Comparison of ENCODE assay signal across 10 cellular contexts in genomic region chr18:9916814-9917213, GRCh38. TPM values are rescaled to one million over a fixed set of nuclear protein-coding genes. Genes with fewer than 3 reads are reported as not detected.
A peak's percentile ranks its signal among the peaks of the same experiment; 100 is the strongest.
DNase-seq lines count a peak whose midpoint lies in the region; ATAC-seq, FAIRE-seq and TF ChIP-seq lines count a peak whose summit lies in the region.
"Had no signal": no experiment of that assay in that cellular context is flagged by ENCODE, and none has a peak within 500 bp of the region (broad histone marks: within the 10 kb centered on the region; RNA-seq: fewer than 3 reads in every experiment).

No MANE protein-coding gene starts in this region.

- H3K9me3 ChIP-seq in breast epithelium (no peaks in the 10 kb centered on the region), adipocyte (ENCODE audit: control insufficient read depth, low read length) (no peaks in the 10 kb centered on the region), lower lobe of right lung (no peaks in the 10 kb centered on the region), upper lobe of left lung (no peaks in the 10 kb centered on the region)
- H3K9me3 ChIP-seq: prostate gland had no signal

- FAIRE-seq in GM12892 (lab: Jason Lieb, UNC): no peak

- peaks cover 2% of the 10 kb centered on the region for H3K36me3 Mint-ChIP-seq in MCF 10A (ENCODE audit: insufficient read depth, unreplicated experiment)

- H3K27ac Mint-ChIP-seq in MCF 10A (ENCODE audit: low read depth, unreplicated experiment): peak overlapping the region; percentile 96

- no peak for ATAC-seq in lower lobe of right lung
- ATAC-seq in upper lobe of left lung (ENCODE audit: low FRiP score in 2 of 2): no peak

- no peaks in the 10 kb centered on the region for H3K9me3 Mint-ChIP-seq in MCF 10A (ENCODE audit: unreplicated experiment)

- intact Hi-C loops in MCF 10A (cut with micrococcal nuclease) (loop anchor here (5.0 to 10.0 kb wide), 4 partner anchors 40 to 302 kb away; partner anchors contain the start of gene PPP4R1), breast epithelium (cut with DNase I; ENCODE audit: low total_unique reads) (loop anchor here (5.0 kb wide), 1 partner anchor 595 kb away; no protein-coding TSS in a partner anchor), lower lobe of right lung (cut with DNase I) (no loop called here)

- H3K4me1 ChIP-seq in breast epithelium: peaks cover 5 to 17% of the 10 kb centered on the region in 2 donors
- H3K4me1 ChIP-seq in adipocyte (ENCODE audit: control insufficient read depth, insufficient read depth, low read length): peaks cover 44% of the 10 kb centered on the region
- H3K4me1 ChIP-seq in lower lobe of right lung: peaks cover 66% of the 10 kb centered on the region
- H3K4me1 ChIP-seq in upper lobe of left lung: peaks cover 53 to 72% (median 63%) of the 10 kb centered on the region in 4 donors

- no TSS peak for BruUV-seq in MCF 10A (replicated peaks; lab: Mats Ljungman, UMichigan)

- CTCF ChIA-PET in MCF 10A (lab: Yijun Ruan, JAX): no interaction called here

- POLR2A ChIA-PET in MCF 10A (lab: Yijun Ruan, JAX): no interaction called here

- TF ChIP-seq CTCF in MCF 10A (IDR thresholded peaks at IDR 0.05; ENCODE audit: unreplicated experiment) (no peak), breast epithelium (IDR thresholded peaks at IDR 0.05) (no peak), lower lobe of right lung (IDR thresholded peaks at IDR 0.05) (no peak), upper lobe of left lung (IDR thresholded peaks at IDR 0.05) (no peak)

- peaks cover 13% of the 10 kb centered on the region for H3K4me1 Mint-ChIP-seq in MCF 10A (ENCODE audit: insufficient read depth, unreplicated experiment)

- H3K27me3 Mint-ChIP-seq in MCF 10A (ENCODE audit: insufficient read depth, unreplicated experiment): no peaks in the 10 kb centered on the region

- H3K27me3 ChIP-seq in breast epithelium (no peaks in the 10 kb centered on the region), adipocyte (replicated peaks; ENCODE audit: control insufficient read depth, insufficient read depth, low read length) (no peaks in the 10 kb centered on the region), lower lobe of right lung (ENCODE audit: low read depth) (no peaks in the 10 kb centered on the region), upper lobe of left lung (no peaks in the 10 kb centered on the region)

- TF ChIP-seq POLR2A in breast epithelium (IDR thresholded peaks at IDR 0.05) (no peak), upper lobe of left lung (IDR thresholded peaks at IDR 0.05) (no peak), GM12892 (IDR thresholded peaks at IDR 0.05; ENCODE audit: low read depth, low read length) (no peak)

- no peak for DNase-seq in MCF 10A (ENCODE audit: unreplicated experiment)
- DNase-seq in breast epithelium (ENCODE audit: low spot score in 2 of 2): no peak
- no peak for DNase-seq in adipocyte (ENCODE audit: low read depth)
- no peak for DNase-seq in lower lobe of right lung
- DNase-seq in upper lobe of left lung: no peak
- DNase-seq in LoVo (ENCODE audit: low spot score): no peak
- DNase-seq in GM12892 (ENCODE audit: insufficient read length): no peak
- no peak for DNase-seq in nucleus accumbens (lab: John Stamatoyannopoulos, UW)
- DNase-seq: NCI-H526 had no signal

- H3K27ac ChIP-seq in breast epithelium (peak overlapping the region in 1 of 2 donors; percentile 100), lower lobe of right lung (peak overlapping the region; percentile 98), upper lobe of left lung (peak overlapping the region in 3 of 4 donors; percentile 94 to 100 (median 99))

- peak overlapping the region; percentile 91 for H3K4me3 Mint-ChIP-seq in MCF 10A (ENCODE audit: unreplicated experiment)

- H3K36me3 ChIP-seq in breast epithelium (no peaks in the 10 kb centered on the region), adipocyte (ENCODE audit: control insufficient read depth, insufficient read depth, low read length, severe bottlenecking) (no peaks in the 10 kb centered on the region), lower lobe of right lung (no peaks in the 10 kb centered on the region), upper lobe of left lung (no peaks in the 10 kb centered on the region)
- H3K36me3 ChIP-seq: prostate gland had no signal

- 70 to 73% methylated on average over 3 of the region's 3 CpGs for WGBS in upper lobe of left lung, 2 donors

- no peak for TF ChIP-seq EP300 in upper lobe of left lung (IDR thresholded peaks at IDR 0.05)

- H3K9ac ChIP-seq in adipocyte (ENCODE audit: low read length): no peak overlapping the region

- H3K4me3 ChIP-seq in breast epithelium (peak overlapping the region in 1 of 3 donors; percentile 91), adipocyte (ENCODE audit: low read length) (peak overlapping the region; percentile 98), lower lobe of right lung (no peak overlapping the region), upper lobe of left lung (peak overlapping the region in 2 of 4 donors; percentile 82 to 96)
- H3K4me3 ChIP-seq: prostate gland had no signal

RNA-seq across cellular contexts. Expression of gene VAPA, which starts 3.0 kb away (rescaled TPM):
- 247 and 286 TPM in 2 replicates for total RNA-seq in MCF 10A (2022)
- total RNA-seq in breast epithelium: 100 to 1,000 TPM; 235 to 263 (median 260) TPM
- 235 TPM for total RNA-seq in lower lobe of right lung
- 100 to 1,000 TPM; 233 to 566 (median 285) TPM for total RNA-seq in upper lobe of left lung
- polyA plus RNA-seq in GM12892 (2012; ENCODE audit: missing spikeins): 149 TPM

RNA-seq across cellular contexts. Expression of gene TXNDC2, which starts 31.0 kb away (rescaled TPM):
- total RNA-seq in MCF 10A (2022): not detected in 2 replicates
- under 1 TPM in 1 of 3 donors, not detected in 2; 0.16 TPM for total RNA-seq in breast epithelium
- 0.12 TPM for total RNA-seq in lower lobe of right lung
- under 1 TPM in 3 of 6 donors, not detected in 3; 0.30 to 0.49 (median 0.33) TPM for total RNA-seq in upper lobe of left lung
- not detected for polyA plus RNA-seq in GM12892 (2012; ENCODE audit: missing spikeins)
